In the genomic region with DNA sequence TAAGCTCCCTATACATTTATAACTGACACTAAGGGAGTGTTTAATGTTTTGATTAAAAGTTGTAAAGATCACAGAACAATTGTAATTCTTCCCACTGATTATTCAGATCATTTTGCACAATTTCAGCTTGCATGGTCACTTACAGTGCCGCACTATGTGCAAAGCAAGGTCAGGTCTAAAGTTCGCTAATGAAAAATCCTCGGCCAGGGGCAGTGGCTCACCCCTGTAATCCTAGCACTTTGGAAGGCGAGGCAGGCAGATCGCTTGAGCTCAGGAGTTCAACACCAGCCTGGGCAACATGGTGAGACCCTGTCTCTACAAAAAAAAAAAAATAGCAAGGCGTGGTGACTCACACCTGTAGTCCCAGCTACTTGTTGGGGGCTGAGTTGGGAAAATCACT, we compare ENCODE assay signal across 29 cellular contexts.
"Had no signal": no experiment of that assay in that cellular context is flagged by ENCODE, and none has a peak within 500 bp of the region (broad histone marks: within the 10 kb centered on the region; RNA-seq: fewer than 3 reads in every experiment).

No MANE protein-coding gene starts in this region.

- H2AFZ ChIP-seq: parathyroid adenoma had no signal

- H3K9me3 Mint-ChIP-seq: immature natural killer cell had no signal

- H3K4me1 ChIP-seq: lower lobe of right lung, parathyroid adenoma, right atrium auricular region, stomach, tibial artery, upper lobe of right lung had no signal

- H3K4me3 ChIP-seq: heart left ventricle, lower lobe of right lung, right atrium auricular region, skin epidermis, spleen, stomach, thoracic aorta, tibial artery, upper lobe of right lung had no signal

- H3K4me1 Mint-ChIP-seq: immature natural killer cell; naive thymus-derived CD8-positive, alpha-beta T cell; nephron; stimulated activated naive B cell treated with anti-CD40 and anti-IgM and Interleukin-4, amounts not matched to agents 10 μg/mL and 1 μg/mL and 100 μg/mL, for 72 hours had no signal

- H3K27me3 ChIP-seq: heart left ventricle, right atrium auricular region, spleen, stomach, tibial artery, upper lobe of right lung had no signal

- H3K9ac ChIP-seq: parathyroid adenoma had no signal

- H3K9me3 ChIP-seq: lower lobe of right lung, thoracic aorta, tibial artery, upper lobe of right lung had no signal

- H3K27ac Mint-ChIP-seq: immature natural killer cell; naive thymus-derived CD8-positive, alpha-beta T cell; nephron; stimulated activated naive B cell treated with anti-CD40 and anti-IgM and Interleukin-4, amounts not matched to agents 10 μg/mL and 1 μg/mL and 100 μg/mL, for 72 hours had no signal

- H3K79me2 ChIP-seq: parathyroid adenoma had no signal

- DNase-seq: glutamatergic neuron; heart left ventricle; hypothalamus; immature natural killer cell; kidney; left colon; left ventricle myocardium superior; lower lobe of right lung; mammary epithelial cell; mesenchymal stem cell; naive thymus-derived CD8-positive, alpha-beta T cell; nucleus accumbens; spleen; stimulated activated CD4-positive, alpha-beta T cell treated with anti-CD3 and anti-CD28 coated beads, Interleukin-4, amount 100 ng/mL, for 4 hours; stimulated activated CD8-positive, alpha-beta memory T cell treated with anti-CD3 and anti-CD28 coated beads, Interleukin-4, amount 100 ng/mL, for 48 hours; stimulated activated naive B cell treated with anti-CD40 and anti-IgM and Interleukin-4, amounts not matched to agents 10 μg/mL and 1 μg/mL and 100 μg/mL, for 72 hours; stimulated activated naive CD8-positive, alpha-beta T cell treated with anti-CD3 and anti-CD28 coated beads, Interleukin-15, Interleukin-2, amounts not matched to agents 100 U/mL and 50 U/mL, for 24 hours; stomach; tibial artery; trophoblast cell; upper lobe of right lung had no signal

- H3K27me3 Mint-ChIP-seq: naive thymus-derived CD8-positive, alpha-beta T cell; stimulated activated naive B cell treated with anti-CD40 and anti-IgM and Interleukin-4, amounts not matched to agents 10 μg/mL and 1 μg/mL and 100 μg/mL, for 72 hours had no signal

- H3K27ac ChIP-seq: heart left ventricle, lower lobe of right lung, parathyroid adenoma, right atrium auricular region, skin epidermis, spleen, stomach, thoracic aorta, tibial artery, upper lobe of right lung had no signal

- FAIRE-seq: islet of Langerhans, kidney, urothelium cell line had no signal

- H3K4me3 Mint-ChIP-seq: immature natural killer cell; naive thymus-derived CD8-positive, alpha-beta T cell; nephron; neural crest cell; stimulated activated naive B cell treated with anti-CD40 and anti-IgM and Interleukin-4, amounts not matched to agents 10 μg/mL and 1 μg/mL and 100 μg/mL, for 72 hours had no signal
